Comparison of ENCODE assay signal across 11 cellular contexts in the genomic region with DNA sequence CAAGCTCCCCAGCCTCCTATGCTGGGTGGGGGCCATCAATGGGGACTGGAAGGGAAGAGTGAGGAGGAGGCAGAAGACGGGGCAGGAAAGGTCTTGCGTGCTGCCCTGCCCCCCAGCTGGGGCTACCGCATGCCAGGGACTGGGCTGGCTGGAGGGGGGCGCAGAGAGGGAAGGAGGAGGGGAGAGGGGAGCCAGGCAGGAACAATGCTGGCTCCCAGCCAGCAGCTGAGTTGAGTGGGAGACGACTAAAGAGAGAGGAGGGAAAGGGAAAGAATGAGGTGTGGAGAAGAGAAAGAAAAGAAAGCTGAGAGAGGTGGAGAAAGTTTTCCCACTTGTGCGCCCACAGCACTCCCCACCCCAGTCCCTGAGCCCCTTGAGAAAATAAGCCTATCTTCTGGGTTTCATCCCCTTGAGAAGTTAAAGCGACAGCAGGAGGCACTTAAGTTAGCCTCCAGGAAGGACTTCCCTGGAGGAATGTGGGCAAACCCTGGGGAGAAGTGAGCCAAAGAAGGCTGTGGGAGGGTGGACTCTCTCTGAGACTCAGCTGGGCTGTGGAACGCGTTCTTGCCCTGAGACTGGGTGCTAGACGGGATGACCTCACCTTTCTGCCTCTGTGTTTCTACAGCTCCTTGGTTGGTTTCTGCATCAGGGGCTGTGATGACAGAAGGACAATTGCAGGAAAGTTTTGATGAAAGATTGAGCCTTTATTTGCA. TPM values are rescaled to one million over a fixed set of nuclear protein-coding genes. Genes with fewer than 3 reads are reported as not detected.
DNase-seq lines count a peak whose midpoint lies in the region; ATAC-seq and TF ChIP-seq lines count a peak whose summit lies in the region.
"Had no signal": no experiment of that assay in that cellular context is flagged by ENCODE, and none has a peak within 500 bp of the region (broad histone marks: within the 10 kb centered on the region; RNA-seq: fewer than 3 reads in every experiment).

No MANE protein-coding gene starts in this region.

- H3K79me2 ChIP-seq in parathyroid adenoma = no peaks in the 10 kb centered on the region

- H3K4me1 ChIP-seq in parathyroid adenoma = peaks cover 17% of the 10 kb centered on the region

- no peak for TF ChIP-seq CTCF in epithelial cell of proximal tubule (conservative IDR thresholded peaks at IDR 0.05; ENCODE audit: low read depth, low read length)
- no peak for TF ChIP-seq CTCF in parathyroid adenoma (IDR thresholded peaks at IDR 0.05)

- no peaks in the 10 kb centered on the region for H3K9me3 ChIP-seq in parathyroid adenoma (ENCODE audit: control insufficient read depth, low read length)
- H3K9me3 ChIP-seq: testis had no signal

- no peak overlapping the region for H3K27ac ChIP-seq in parathyroid adenoma
- H3K27ac ChIP-seq: testis had no signal

- H3K36me3 ChIP-seq in H7 (replicated peaks; ENCODE audit: control insufficient read depth, insufficient read depth, low read length) = no peaks in the 10 kb centered on the region
- H3K36me3 ChIP-seq in parathyroid adenoma (ENCODE audit: control insufficient read depth, insufficient read depth, low read length) = no peaks in the 10 kb centered on the region

- H3K27me3 ChIP-seq in H7 (ENCODE audit: control insufficient read depth, insufficient read depth, low read length) (peaks cover 10% of the 10 kb centered on the region), parathyroid adenoma (ENCODE audit: control insufficient read depth, insufficient read depth, low read length) (no peaks in the 10 kb centered on the region)
- H3K27me3 ChIP-seq: testis had no signal

- DNase-seq in H7 (peak; percentile 64), NCI-H69 (lab: John Stamatoyannopoulos, UW) (peak; percentile 50), epithelial cell of proximal tubule (ENCODE audit: low read depth) (no peak), NCI-H2107 (lab: John Stamatoyannopoulos, UW) (no peak), NOMO-1 treated with dmso at 0.1 percent for 144 hours (lab: John Stamatoyannopoulos, UW; ENCODE audit: unreplicated experiment) (no peak)

- H3K9ac ChIP-seq in parathyroid adenoma = no peak overlapping the region

- H3K4me3 ChIP-seq in H7 (ENCODE audit: insufficient read depth, low read depth, low read length) (peak overlapping the region; percentile 19), epithelial cell of proximal tubule (ENCODE audit: low read depth, low read length) (peak overlapping the region; percentile 21), parathyroid adenoma (ENCODE audit: low read depth, low read length) (peak overlapping the region; percentile 11)
- H3K4me3 ChIP-seq: testis had no signal

- H3K4me2 ChIP-seq in parathyroid adenoma (ENCODE audit: low read length) = peak overlapping the region; percentile 17

- peak overlapping the region; percentile 83 for H2AFZ ChIP-seq in parathyroid adenoma

- ATAC-seq in HG02571 (IDR thresholded peaks at IDR 0.05; ENCODE audit: unreplicated experiment) = no peak

RNA-seq across cellular contexts. Expression of a gene that starts 12.9 kb away (rescaled TPM):
- 220 and 231 TPM in 2 replicates for total RNA-seq in H7 (2014; rRNA removed; shearing (Covaris generic))
- 11.6 and 70.2 TPM in 2 replicates for total RNA-seq in epithelial cell of proximal tubule

RNA-seq across cellular contexts. Expression of a gene that starts 15.3 kb away (rescaled TPM):
- 137 and 190 TPM in 2 replicates for total RNA-seq in H7 (2014; rRNA removed; shearing (Covaris generic))
- 12.2 and 77.1 TPM in 2 replicates for total RNA-seq in epithelial cell of proximal tubule
- total RNA-seq: lung microvascular endothelial cell had no signal

RNA-seq across cellular contexts. Expression of a gene that starts 38.2 kb away (rescaled TPM):
- total RNA-seq in H7 (2014; rRNA removed; shearing (Covaris generic)) = 25.7 and 33.1 TPM in 2 replicates
- total RNA-seq in epithelial cell of proximal tubule = 6.9 and 19.9 TPM in 2 replicates

RNA-seq across cellular contexts. Expression of a gene that starts 38.5 kb away (rescaled TPM):
- 55.2 and 56.4 TPM in 2 replicates for total RNA-seq in H7 (2014; rRNA removed; shearing (Covaris generic))
- total RNA-seq in epithelial cell of proximal tubule = 19.4 and 26.4 TPM in 2 replicates

RNA-seq across cellular contexts. Expression of a gene that starts 48.2 kb away (rescaled TPM):
- total RNA-seq in H7 (2014; rRNA removed; shearing (Covaris generic)) = 1.7 and 4.1 TPM in 2 replicates
- not detected in 2 replicates for total RNA-seq in epithelial cell of proximal tubule
- total RNA-seq: activated T-cell treated with anti-CD3 and anti-CD28 coated beads, Interleukin-2, amount 50 U/mL, for 4 hours; lung microvascular endothelial cell; T-cell had no signal

Comparison
In these comparisons a context has a peak if more than half of its experiments do, and no peak if none do; other contexts are left out.
1. DNase-seq: peak in H7 (single experiment) and NCI-H69 (single experiment); none in epithelial cell of proximal tubule (single experiment), NCI-H2107 (single experiment) and NOMO-1 treated with dmso at 0.1 percent for 144 hours (single experiment).
2. Peak in every context shown above with its lines, with median percentiles within 50 percentile points of each other: H3K4me3 ChIP-seq.